In the genomic region with DNA sequence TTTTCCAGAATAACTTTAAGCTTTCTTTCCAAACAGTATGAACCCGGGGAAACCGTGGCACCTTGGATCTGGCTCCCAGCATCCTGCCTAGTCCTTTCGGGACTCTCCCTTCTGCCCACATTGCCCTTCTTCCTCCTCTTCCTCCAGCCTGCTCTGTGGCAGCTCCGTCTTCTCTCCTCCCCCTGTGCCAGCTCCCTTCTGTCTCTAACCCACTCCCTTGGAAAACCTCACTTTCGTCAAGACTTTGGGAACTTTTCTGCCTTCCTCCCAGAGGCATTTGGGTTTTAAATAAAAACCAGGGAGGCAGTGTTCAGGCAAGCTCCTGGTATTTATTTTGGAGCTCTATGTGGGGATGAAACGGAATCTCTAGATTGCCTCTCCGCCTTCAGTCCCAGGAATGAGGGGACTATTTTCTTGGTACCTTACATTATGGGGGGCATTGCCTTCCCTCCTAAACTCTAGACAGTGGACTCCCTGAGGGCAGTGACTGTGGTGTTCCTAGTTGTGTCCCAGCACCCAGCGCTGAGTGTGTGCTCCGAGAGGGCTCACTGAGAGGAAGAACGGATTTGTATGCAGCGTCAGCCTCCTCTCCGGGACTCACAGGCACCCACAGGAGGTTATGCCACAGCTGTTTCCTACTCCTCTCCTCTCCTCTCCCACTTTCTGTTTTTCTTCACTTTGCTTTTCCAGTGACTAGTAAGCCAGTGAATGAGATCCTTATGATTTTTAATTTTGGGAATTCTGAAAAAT, we compare ENCODE assay signal across 19 cellular contexts.
DNase-seq lines count a peak whose midpoint lies in the region; ATAC-seq and TF ChIP-seq lines count a peak whose summit lies in the region.
"Had no signal": no experiment of that assay in that cellular context is flagged by ENCODE, and none has a peak within 500 bp of the region (broad histone marks: within the 10 kb centered on the region; RNA-seq: fewer than 3 reads in every experiment).

No MANE protein-coding gene starts in this region.

- no peak overlapping the region for H2BK12ac ChIP-seq in mesenchymal stem cell (ENCODE audit: low read length in 2 of 2)

- H3K27ac ChIP-seq in breast epithelium (no peak overlapping the region), mammary epithelial cell (ENCODE audit: insufficient read depth, low read depth, low read length) (no peak overlapping the region), mesenchymal stem cell (ENCODE audit: low read length, poor library complexity, severe bottlenecking) (no peak overlapping the region), lower lobe of right lung (no peak overlapping the region), ascending aorta (no peak overlapping the region)
- H3K27ac ChIP-seq: C4-2B, PC-9, SK-N-MC had no signal

- H3K9me3 ChIP-seq in breast epithelium (no peaks in the 10 kb centered on the region), mammary epithelial cell (replicated peaks; ENCODE audit: insufficient read depth, low read length) (no peaks in the 10 kb centered on the region), mesenchymal stem cell (ENCODE audit: control insufficient read depth, low read length) (no peaks in the 10 kb centered on the region), lower lobe of right lung (no peaks in the 10 kb centered on the region), ascending aorta (no peaks in the 10 kb centered on the region)

- in situ Hi-C loops in mammary epithelial cell (cut with MboI; ENCODE audit: low sequenced_read_pairs in 2 of 2) = no loop called here

- H2BK15ac ChIP-seq in mesenchymal stem cell (ENCODE audit: low read depth, poor library complexity, severe bottlenecking) = peak overlapping the region; percentile 39

- H3K4me1 ChIP-seq in breast epithelium = no peaks in the 10 kb centered on the region
- peaks cover 14% of the 10 kb centered on the region for H3K4me1 ChIP-seq in mammary epithelial cell (ENCODE audit: insufficient read depth, low read length)
- no peaks in the 10 kb centered on the region for H3K4me1 ChIP-seq in mesenchymal stem cell (ENCODE audit: control insufficient read depth, insufficient read depth, low read depth, low read length)
- no peaks in the 10 kb centered on the region for H3K4me1 ChIP-seq in lower lobe of right lung
- H3K4me1 ChIP-seq in ascending aorta = no peaks in the 10 kb centered on the region

- TF ChIP-seq POLR2A in breast epithelium (IDR thresholded peaks at IDR 0.05) = no peak

- H4K20me1 ChIP-seq in mammary epithelial cell (ENCODE audit: insufficient read depth, low read length) = no peaks in the 10 kb centered on the region

- no peak overlapping the region for H3K18ac ChIP-seq in mesenchymal stem cell (ENCODE audit: low read depth in 1 of 2, low read length in 2 of 2)

- no peak overlapping the region for H3K4ac ChIP-seq in mesenchymal stem cell (ENCODE audit: low read depth in 1 of 2, low read length in 2 of 2)

- H4K91ac ChIP-seq in mesenchymal stem cell (ENCODE audit: low read length) = no peak overlapping the region

- ATAC-seq in lower lobe of right lung = no peak
- no peak for ATAC-seq in HG03097 (IDR thresholded peaks at IDR 0.05; ENCODE audit: low FRiP score, unreplicated experiment)

- H2BK120ac ChIP-seq in mesenchymal stem cell (ENCODE audit: low read depth, low read length) = no peak overlapping the region

- no peaks in the 10 kb centered on the region for H3K27me3 ChIP-seq in breast epithelium
- H3K27me3 ChIP-seq in mammary epithelial cell (ENCODE audit: insufficient read depth, low read length) = peaks cover 3% of the 10 kb centered on the region
- H3K27me3 ChIP-seq in mesenchymal stem cell (ENCODE audit: control insufficient read depth in 1 of 2, insufficient read depth in 1 of 2, low read length in 2 of 2) = peaks cover 0 to 24% of the 10 kb centered on the region in 2 experiments
- H3K27me3 ChIP-seq in lower lobe of right lung (ENCODE audit: low read depth) = no peaks in the 10 kb centered on the region
- H3K27me3 ChIP-seq in ascending aorta = no peaks in the 10 kb centered on the region

- no peak overlapping the region for H3K23ac ChIP-seq in mesenchymal stem cell (ENCODE audit: low read length in 2 of 2)

- intact Hi-C loops in breast epithelium (cut with DNase I; ENCODE audit: low total_unique reads) (no loop called here), mammary epithelial cell (cut with micrococcal nuclease) (no loop called here), lower lobe of right lung (cut with DNase I) (no loop called here), ascending aorta (cut with DNase I) (no loop called here)

- H3K79me1 ChIP-seq in mesenchymal stem cell (replicated peaks; ENCODE audit: low read length, poor library complexity, severe bottlenecking) = no peaks in the 10 kb centered on the region

- no TSS peak for BruUV-seq in mammary epithelial cell (replicated peaks; lab: Mats Ljungman, UMichigan)

- no peaks in the 10 kb centered on the region for H3K79me2 ChIP-seq in mammary epithelial cell (ENCODE audit: insufficient read depth, low read length)

- CTCF ChIA-PET in mammary epithelial cell (lab: Charles Lee; ENCODE audit: low non-redundant PET) = no interaction called here

- H2AFZ ChIP-seq in mammary epithelial cell (ENCODE audit: low read depth, low read length) (no peak overlapping the region), mesenchymal stem cell (ENCODE audit: low read depth, low read length) (no peak overlapping the region)
- H2AFZ ChIP-seq: PC-9 had no signal

- dilution Hi-C loops in mammary epithelial cell (cut with HindIII; ENCODE audit: low sequenced_read_pairs) = no loop called here

- H3K4me3 ChIP-seq in breast epithelium = peak overlapping the region in 2 of 3 donors; percentile 3 to 22
- no peak overlapping the region for H3K4me3 ChIP-seq in mammary epithelial cell (replicated peaks in 1 of 3; ENCODE audit: insufficient read depth in 1 of 3, low read depth in 2 of 3, low read length in 3 of 3)
- H3K4me3 ChIP-seq in WI38 (ENCODE audit: low read depth, low read length) = 0 out of 2 replicates have a peak overlapping the region, but pooled peaks have one; percentile 2
- no peak overlapping the region for H3K4me3 ChIP-seq in mesenchymal stem cell (ENCODE audit: insufficient read depth in 1 of 2, low read depth in 1 of 2, low read length in 2 of 2)
- no peak overlapping the region for H3K4me3 ChIP-seq in lower lobe of right lung
- no peak overlapping the region for H3K4me3 ChIP-seq in ascending aorta
- H3K4me3 ChIP-seq: PC-9, SK-N-MC had no signal

- 70% methylated on average over 12 of the region's 12 CpGs for WGBS in mammary epithelial cell (ENCODE audit: low coverage, missing lambda C conversion rate)
- 69% methylated on average over 9 of the region's 12 CpGs for WGBS in mesenchymal stem cell

- H3K36me3 ChIP-seq in breast epithelium (no peaks in the 10 kb centered on the region), mammary epithelial cell (ENCODE audit: insufficient read depth, low read length) (no peaks in the 10 kb centered on the region), mesenchymal stem cell (ENCODE audit: control insufficient read depth in 1 of 2, insufficient read depth in 2 of 2, low read depth in 1 of 2, low read length in 2 of 2) (no peaks in the 10 kb centered on the region), lower lobe of right lung (no peaks in the 10 kb centered on the region), ascending aorta (no peaks in the 10 kb centered on the region)

- no peak overlapping the region for H3K4me2 ChIP-seq in mammary epithelial cell (ENCODE audit: insufficient read depth, low read depth, low read length)
- H3K4me2 ChIP-seq in mesenchymal stem cell (ENCODE audit: low read length, poor library complexity, severe bottlenecking) = no peak overlapping the region
- H3K4me2 ChIP-seq: PC-9 had no signal

- no peak overlapping the region for H3K14ac ChIP-seq in mesenchymal stem cell (ENCODE audit: low read length in 2 of 2)

- H2AK5ac ChIP-seq in mesenchymal stem cell (ENCODE audit: low read length, severe bottlenecking) = no peak overlapping the region

- H2BK5ac ChIP-seq in mesenchymal stem cell (ENCODE audit: low read depth, low read length, poor library complexity, severe bottlenecking) = no peak overlapping the region

- TF ChIP-seq CTCF in breast epithelium (IDR thresholded peaks at IDR 0.05) (no peak), mammary epithelial cell (conservative IDR thresholded peaks at IDR 0.05 in 1 of 2, IDR thresholded peaks at IDR 0.05 in 1 of 2; ENCODE audit: extremely low read depth in 1 of 2, insufficient read depth in 1 of 2, low read depth in 1 of 2, low read length in 2 of 2) (no peak), WI38 (IDR thresholded peaks at IDR 0.05; ENCODE audit: low read depth, low read length) (no peak), lower lobe of right lung (IDR thresholded peaks at IDR 0.05) (no peak), ascending aorta (IDR thresholded peaks at IDR 0.05) (no peak)

- H4K8ac ChIP-seq in mesenchymal stem cell (ENCODE audit: low read length) = no peak overlapping the region

- DNase-seq in breast epithelium (ENCODE audit: low spot score in 2 of 2) (no peak), mammary epithelial cell (no peak), mesenchymal stem cell (no peak), lower lobe of right lung (no peak), ascending aorta (ENCODE audit: low spot score in 2 of 2) (no peak)
- no peak for DNase-seq in activated naive CD4-positive, alpha-beta T cell (lab: John Stamatoyannopoulos, UW)
- DNase-seq: 8988T, DND-41, NCI-H1436, NCI-H2029, NCI-H2171 treated with DMSO at 0.1 percent for 48 hours, NCI-H446 treated with DMSO at 0.1 percent for 48 hours, NCI-H748 treated with DMSO at 0.1 percent for 48 hours, PC-9, Right ventricle myocardium superior had no signal

- no peak overlapping the region for H3K9ac ChIP-seq in mammary epithelial cell (ENCODE audit: insufficient read depth, low read length)
- no peak overlapping the region for H3K9ac ChIP-seq in mesenchymal stem cell (ENCODE audit: low read length)

Comparison
In these comparisons a context has a peak if more than half of its experiments do, and no peak if none do; other contexts are left out.
1. H3K4me3 ChIP-seq: peak in breast epithelium (2 of 3) and WI38 (single experiment); none in mammary epithelial cell (0 of 3), mesenchymal stem cell (0 of 2), lower lobe of right lung (single experiment) and ascending aorta (0 of 2).